12 cellular contexts compared by ENCODE assay signal in genomic region chr5:172533399-172534228, GRCh38.
DNase-seq lines count a peak whose midpoint lies in the region; ATAC-seq and TF ChIP-seq lines count a peak whose summit lies in the region.
"Had no signal": no experiment of that assay in that cellular context is flagged by ENCODE, and none has a peak within 500 bp of the region (broad histone marks: within the 10 kb centered on the region; RNA-seq: fewer than 3 reads in every experiment).

No MANE protein-coding gene starts in this region.

- no peak for TF ChIP-seq EP300 in suprapubic skin (IDR thresholded peaks at IDR 0.05)

- no peak for TF ChIP-seq CTCF in suprapubic skin (IDR thresholded peaks at IDR 0.05)

- peak overlapping the region; percentile 83 for H3K27ac ChIP-seq in suprapubic skin

- peak; percentile 42 for ATAC-seq in left colon

- WGBS in suprapubic skin = 23% methylated on average over 12 of the region's 12 CpGs

- peaks cover 31% of the 10 kb centered on the region for H3K27me3 ChIP-seq in adipocyte (replicated peaks; ENCODE audit: control insufficient read depth, insufficient read depth, low read length)
- H3K27me3 ChIP-seq in suprapubic skin = no peaks in the 10 kb centered on the region
- H3K27me3 ChIP-seq: adrenal gland, thyroid gland had no signal

- H3K9me3 ChIP-seq in adipocyte (ENCODE audit: control insufficient read depth, low read length) (peaks cover 11% of the 10 kb centered on the region), suprapubic skin (no peaks in the 10 kb centered on the region)
- H3K9me3 ChIP-seq: adrenal gland, thyroid gland had no signal

- no peak for TF ChIP-seq POLR2A in suprapubic skin (IDR thresholded peaks at IDR 0.05)

- no peak overlapping the region for H3K4me3 ChIP-seq in adipocyte (ENCODE audit: low read length)
- H3K4me3 ChIP-seq in suprapubic skin = no peak overlapping the region
- H3K4me3 ChIP-seq: adrenal gland, thyroid gland had no signal

- DNase-seq in NCI-H510A treated with DMSO at 0.1 percent for 48 hours (lab: John Stamatoyannopoulos, UW) (peak; percentile 38), NCI-H510A (lab: John Stamatoyannopoulos, UW) (no peak), adipocyte (ENCODE audit: low read depth) (peak; percentile 24), left colon (peak in 1 of 2 donors; percentile 40), suprapubic skin (ENCODE audit: low spot score in 2 of 2) (peak; percentile 51 to 72), NCI-H1048 (lab: John Stamatoyannopoulos, UW) (no peak), GDM1 (lab: John Stamatoyannopoulos, UW) (no peak)
- DNase-seq in stimulated activated CD4-positive, alpha-beta T cell treated with anti-CD3 and anti-CD28 coated beads, Interleukin-15, amount 100 ng/mL, for 24 hours = no peak
- DNase-seq: ACHN, Karpas-422, thyroid gland had no signal

- no peak overlapping the region for H3K9ac ChIP-seq in adipocyte (ENCODE audit: low read length)

- H3K36me3 ChIP-seq in adipocyte (ENCODE audit: control insufficient read depth, insufficient read depth, low read length, severe bottlenecking) (no peaks in the 10 kb centered on the region), suprapubic skin (no peaks in the 10 kb centered on the region)
- H3K36me3 ChIP-seq: adrenal gland, thyroid gland had no signal

- intact Hi-C loops in left colon (cut with DNase I, micrococcal nuclease) = no loop called here

- peaks cover 13% of the 10 kb centered on the region for H3K4me1 ChIP-seq in adipocyte (ENCODE audit: control insufficient read depth, insufficient read depth, low read length)
- H3K4me1 ChIP-seq in suprapubic skin = peaks cover 29% of the 10 kb centered on the region
- H3K4me1 ChIP-seq: thyroid gland had no signal

Comparison
In these comparisons a context has a peak if more than half of its experiments do, and no peak if none do; other contexts are left out.
1. DNase-seq: peak in NCI-H510A treated with DMSO at 0.1 percent for 48 hours (single experiment), adipocyte (single experiment) and suprapubic skin (2 of 2); none in NCI-H510A (single experiment), NCI-H1048 (single experiment), stimulated activated CD4-positive, alpha-beta T cell treated with anti-CD3 and anti-CD28 coated beads, Interleukin-15, amount 100 ng/mL, for 24 hours (single experiment) and GDM1 (single experiment).